1 cellular context compared by ENCODE assay signal in the genomic region with DNA sequence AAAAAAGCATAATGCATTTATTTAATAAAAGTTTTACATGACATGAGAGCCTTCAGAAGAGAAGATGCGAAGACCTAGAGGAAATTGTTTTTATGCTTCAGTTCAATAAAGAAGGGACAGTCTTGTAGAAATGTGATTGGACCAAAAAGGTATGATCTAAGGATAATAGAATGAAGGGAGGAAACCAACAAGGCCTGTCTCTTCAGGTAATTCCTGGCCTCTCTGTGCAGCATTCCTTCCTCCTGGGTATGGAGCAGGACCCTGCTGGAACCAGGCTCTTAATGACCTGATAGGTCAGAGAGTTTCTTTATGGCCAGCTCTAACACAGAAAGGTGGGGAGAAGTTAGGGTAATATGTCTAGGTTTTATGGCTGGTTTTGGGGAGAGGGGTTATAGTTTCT.
TF ChIP-seq lines count a peak whose summit lies in the region.

No MANE protein-coding gene starts in this region.

TF ChIP-seq in GM23338, 12 proteins besides CTCF, POLR2A, EP300 and RAD21 (continued from another document):
- TF ChIP-seq, protein P1, sequence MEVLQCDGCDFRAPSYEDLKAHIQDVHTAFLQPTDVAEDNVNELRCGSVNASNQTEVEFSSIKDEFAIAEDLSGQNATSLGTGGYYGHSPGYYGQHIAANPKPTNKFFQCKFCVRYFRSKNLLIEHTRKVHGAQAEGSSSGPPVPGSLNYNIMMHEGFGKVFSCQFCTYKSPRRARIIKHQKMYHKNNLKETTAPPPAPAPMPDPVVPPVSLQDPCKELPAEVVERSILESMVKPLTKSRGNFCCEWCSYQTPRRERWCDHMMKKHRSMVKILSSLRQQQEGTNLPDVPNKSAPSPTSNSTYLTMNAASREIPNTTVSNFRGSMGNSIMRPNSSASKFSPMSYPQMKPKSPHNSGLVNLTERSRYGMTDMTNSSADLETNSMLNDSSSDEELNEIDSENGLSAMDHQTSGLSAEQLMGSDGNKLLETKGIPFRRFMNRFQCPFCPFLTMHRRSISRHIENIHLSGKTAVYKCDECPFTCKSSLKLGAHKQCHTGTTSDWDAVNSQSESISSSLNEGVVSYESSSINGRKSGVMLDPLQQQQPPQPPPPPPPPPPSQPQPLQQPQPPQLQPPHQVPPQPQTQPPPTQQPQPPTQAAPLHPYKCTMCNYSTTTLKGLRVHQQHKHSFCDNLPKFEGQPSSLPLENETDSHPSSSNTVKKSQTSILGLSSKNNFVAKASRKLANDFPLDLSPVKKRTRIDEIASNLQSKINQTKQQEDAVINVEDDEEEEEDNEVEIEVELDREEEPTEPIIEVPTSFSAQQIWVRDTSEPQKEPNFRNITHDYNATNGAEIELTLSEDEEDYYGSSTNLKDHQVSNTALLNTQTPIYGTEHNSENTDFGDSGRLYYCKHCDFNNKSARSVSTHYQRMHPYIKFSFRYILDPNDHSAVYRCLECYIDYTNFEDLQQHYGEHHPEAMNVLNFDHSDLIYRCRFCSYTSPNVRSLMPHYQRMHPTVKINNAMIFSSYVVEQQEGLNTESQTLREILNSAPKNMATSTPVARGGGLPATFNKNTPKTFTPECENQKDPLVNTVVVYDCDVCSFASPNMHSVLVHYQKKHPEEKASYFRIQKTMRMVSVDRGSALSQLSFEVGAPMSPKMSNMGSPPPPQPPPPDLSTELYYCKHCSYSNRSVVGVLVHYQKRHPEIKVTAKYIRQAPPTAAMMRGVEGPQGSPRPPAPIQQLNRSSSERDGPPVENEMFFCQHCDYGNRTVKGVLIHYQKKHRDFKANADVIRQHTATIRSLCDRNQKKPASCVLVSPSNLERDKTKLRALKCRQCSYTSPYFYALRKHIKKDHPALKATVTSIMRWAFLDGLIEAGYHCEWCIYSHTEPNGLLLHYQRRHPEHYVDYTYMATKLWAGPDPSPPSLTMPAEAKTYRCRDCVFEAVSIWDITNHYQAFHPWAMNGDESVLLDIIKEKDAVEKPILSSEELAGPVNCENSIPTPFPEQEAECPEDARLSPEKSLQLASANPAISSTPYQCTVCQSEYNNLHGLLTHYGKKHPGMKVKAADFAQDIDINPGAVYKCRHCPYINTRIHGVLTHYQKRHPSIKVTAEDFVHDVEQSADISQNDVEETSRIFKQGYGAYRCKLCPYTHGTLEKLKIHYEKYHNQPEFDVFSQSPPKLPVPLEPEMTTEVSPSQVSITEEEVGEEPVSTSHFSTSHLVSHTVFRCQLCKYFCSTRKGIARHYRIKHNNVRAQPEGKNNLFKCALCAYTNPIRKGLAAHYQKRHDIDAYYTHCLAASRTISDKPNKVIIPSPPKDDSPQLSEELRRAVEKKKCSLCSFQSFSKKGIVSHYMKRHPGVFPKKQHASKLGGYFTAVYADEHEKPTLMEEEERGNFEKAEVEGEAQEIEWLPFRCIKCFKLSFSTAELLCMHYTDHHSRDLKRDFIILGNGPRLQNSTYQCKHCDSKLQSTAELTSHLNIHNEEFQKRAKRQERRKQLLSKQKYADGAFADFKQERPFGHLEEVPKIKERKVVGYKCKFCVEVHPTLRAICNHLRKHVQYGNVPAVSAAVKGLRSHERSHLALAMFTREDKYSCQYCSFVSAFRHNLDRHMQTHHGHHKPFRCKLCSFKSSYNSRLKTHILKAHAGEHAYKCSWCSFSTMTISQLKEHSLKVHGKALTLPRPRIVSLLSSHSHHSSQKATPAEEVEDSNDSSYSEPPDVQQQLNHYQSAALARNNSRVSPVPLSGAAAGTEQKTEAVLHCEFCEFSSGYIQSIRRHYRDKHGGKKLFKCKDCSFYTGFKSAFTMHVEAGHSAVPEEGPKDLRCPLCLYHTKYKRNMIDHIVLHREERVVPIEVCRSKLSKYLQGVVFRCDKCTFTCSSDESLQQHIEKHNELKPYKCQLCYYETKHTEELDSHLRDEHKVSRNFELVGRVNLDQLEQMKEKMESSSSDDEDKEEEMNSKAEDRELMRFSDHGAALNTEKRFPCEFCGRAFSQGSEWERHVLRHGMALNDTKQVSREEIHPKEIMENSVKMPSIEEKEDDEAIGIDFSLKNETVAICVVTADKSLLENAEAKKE (CRISPR knock-in tag; IDR thresholded peaks at IDR 0.05), result no peak
- TF ChIP-seq, protein P2, sequence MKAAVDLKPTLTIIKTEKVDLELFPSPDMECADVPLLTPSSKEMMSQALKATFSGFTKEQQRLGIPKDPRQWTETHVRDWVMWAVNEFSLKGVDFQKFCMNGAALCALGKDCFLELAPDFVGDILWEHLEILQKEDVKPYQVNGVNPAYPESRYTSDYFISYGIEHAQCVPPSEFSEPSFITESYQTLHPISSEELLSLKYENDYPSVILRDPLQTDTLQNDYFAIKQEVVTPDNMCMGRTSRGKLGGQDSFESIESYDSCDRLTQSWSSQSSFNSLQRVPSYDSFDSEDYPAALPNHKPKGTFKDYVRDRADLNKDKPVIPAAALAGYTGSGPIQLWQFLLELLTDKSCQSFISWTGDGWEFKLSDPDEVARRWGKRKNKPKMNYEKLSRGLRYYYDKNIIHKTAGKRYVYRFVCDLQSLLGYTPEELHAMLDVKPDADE (IDR thresholded peaks at IDR 0.05), result no peak
- no peak for TF ChIP-seq CREB1 (CRISPR knock-in tag; IDR thresholded peaks at IDR 0.05; ENCODE audit: low read depth)
- no peak for TF ChIP-seq ZNF331 (CRISPR knock-in tag; IDR thresholded peaks at IDR 0.05; ENCODE audit: low read depth)
- TF ChIP-seq STAT1 (IDR thresholded peaks at IDR 0.05; ENCODE audit: unreplicated experiment), result no peak
